In genomic region chr19:48928164-48929005, GRCh38 we compare ENCODE assay signal across 1 cellular context.
TF ChIP-seq lines count a peak whose summit lies in the region.

No MANE protein-coding gene starts in this region.

TF ChIP-seq in HepG2, 621 proteins besides CTCF, POLR2A, EP300 and RAD21:
- TF ChIP-seq ZNF770 (CRISPR knock-in tag; IDR thresholded peaks at IDR 0.05) (peak; percentile 57; the same call in 1 of the 2 replicates), ZBTB7B (CRISPR knock-in tag; IDR thresholded peaks at IDR 0.05) (no peak), FOXA1 (IDR thresholded peaks at IDR 0.05) (no peak), FOXA1 (CRISPR knock-in tag; IDR thresholded peaks at IDR 0.05) (no peak), ADNP (CRISPR knock-in tag; IDR thresholded peaks at IDR 0.05) (no peak)
TF ChIP-seq in HepG2: peak in this region for 1.
